In the genomic region with DNA sequence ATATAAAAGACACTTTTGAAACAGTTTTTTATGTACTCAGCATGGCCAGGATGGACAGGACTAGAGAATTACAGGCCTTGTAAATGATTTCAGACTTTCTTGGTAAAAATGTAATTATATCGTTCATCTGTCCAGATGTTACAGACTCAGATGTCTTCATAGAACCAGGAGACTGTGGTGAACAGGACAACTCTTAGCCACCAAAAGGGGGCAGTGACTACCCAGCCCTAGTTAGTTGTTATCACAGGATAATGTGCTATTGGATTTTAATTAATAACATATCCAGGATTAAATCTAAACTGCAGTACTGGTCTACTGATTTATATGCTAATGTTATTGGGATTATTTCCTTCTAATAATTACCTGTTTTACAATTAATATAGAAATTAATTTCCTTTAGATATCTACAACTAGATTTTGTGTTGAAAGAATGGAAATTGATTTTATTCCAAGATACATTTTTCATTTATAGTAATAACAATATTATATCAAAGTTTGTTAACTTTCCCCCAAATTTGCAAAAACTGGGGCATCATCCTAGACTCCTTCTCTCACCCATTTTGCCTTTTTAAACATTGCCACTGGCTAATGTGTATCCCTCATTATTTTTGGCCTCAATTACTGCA, we compare ENCODE assay signal across 9 cellular contexts.
DNase-seq lines count a peak whose midpoint lies in the region; ATAC-seq and TF ChIP-seq lines count a peak whose summit lies in the region.
"Had no signal": no experiment of that assay in that cellular context is flagged by ENCODE, and none has a peak within 500 bp of the region (broad histone marks: within the 10 kb centered on the region; RNA-seq: fewer than 3 reads in every experiment).

No MANE protein-coding gene starts in this region.

- H3K9me3 ChIP-seq in SJCRH30 (replicated peaks) (no peaks in the 10 kb centered on the region), prostate gland (no peaks in the 10 kb centered on the region)

- H3K27ac ChIP-seq in SJCRH30: no peak overlapping the region
- H3K27ac ChIP-seq in prostate gland: no peak overlapping the region
- H3K27ac ChIP-seq: epithelial cell of prostate had no signal

- DNase-seq in AG08396 (ENCODE audit: low spot score) (peak; percentile 40), SJCRH30 (peak; percentile 16 to 65), fibroblast of villous mesenchyme (ENCODE audit: low read depth) (peak; percentile 71), prostate gland (ENCODE audit: low spot score) (no peak), cortex of kidney (lab: John Stamatoyannopoulos, UW) (no peak), GM13976 (ENCODE audit: low spot score) (no peak)

- intact Hi-C loops in prostate gland (cut with DNase I): no loop called here

- WGBS in prostate gland: 24% methylated on average over 1 of the region's 1 CpG

- TF ChIP-seq POLR2A in prostate gland (IDR thresholded peaks at IDR 0.05): no peak

- H3K4me1 ChIP-seq in SJCRH30: no peaks in the 10 kb centered on the region
- no peaks in the 10 kb centered on the region for H3K4me1 ChIP-seq in prostate gland (replicated peaks)

- ATAC-seq in HG03095 (IDR thresholded peaks at IDR 0.05; ENCODE audit: unreplicated experiment): no peak

- peak; percentile 45 for TF ChIP-seq CTCF in GM12873 (IDR thresholded peaks at IDR 0.05; ENCODE audit: insufficient read depth, low read depth, low read length, missing control alignments)
- TF ChIP-seq CTCF in fibroblast of villous mesenchyme (IDR thresholded peaks at IDR 0.05; ENCODE audit: insufficient read depth, low read depth, low read length): peak; percentile 79
- TF ChIP-seq CTCF in prostate gland (IDR thresholded peaks at IDR 0.05): peak; percentile 40 to 64 (median 52)
- TF ChIP-seq CTCF in GM13976 (IDR thresholded peaks at IDR 0.05; ENCODE audit: borderline replicate concordance, control extremely low read depth, extremely low read depth, insufficient read depth, missing control alignments): no peak

- H3K27me3 ChIP-seq in SJCRH30: no peaks in the 10 kb centered on the region
- H3K27me3 ChIP-seq in prostate gland (replicated peaks; ENCODE audit: insufficient read depth): no peaks in the 10 kb centered on the region

- in situ Hi-C loops in GM13976 (cut with MboI; ENCODE audit: low sequenced_read_pairs, unreplicated experiment): no loop called here

- H3K4me3 ChIP-seq in SJCRH30 (no peak overlapping the region), fibroblast of villous mesenchyme (ENCODE audit: low read depth, low read length) (no peak overlapping the region), prostate gland (no peak overlapping the region)

- H3K36me3 ChIP-seq in SJCRH30 (peaks cover 53% of the 10 kb centered on the region), prostate gland (no peaks in the 10 kb centered on the region)

Comparison
In these comparisons a context has a peak if more than half of its experiments do, and no peak if none do; other contexts are left out.
1. DNase-seq: peak in AG08396 (single experiment), SJCRH30 (2 of 2) and fibroblast of villous mesenchyme (single experiment); none in prostate gland (single experiment), cortex of kidney (single experiment) and GM13976 (single experiment).